Comparison of ENCODE assay signal across 12 cellular contexts in genomic region chr14:102579696-102580551, GRCh38. TPM values are rescaled to one million over a fixed set of nuclear protein-coding genes. Genes with fewer than 3 reads are reported as not detected.
DNase-seq lines count a peak whose midpoint lies in the region; ATAC-seq and TF ChIP-seq lines count a peak whose summit lies in the region.
"Had no signal": no experiment of that assay in that cellular context is flagged by ENCODE, and none has a peak within 500 bp of the region (broad histone marks: within the 10 kb centered on the region; RNA-seq: fewer than 3 reads in every experiment).

No MANE protein-coding gene starts in this region.

- H3K4me1 ChIP-seq in lower lobe of right lung (no peaks in the 10 kb centered on the region), adrenal gland (replicated peaks in 1 of 2) (no peaks in the 10 kb centered on the region)

- H3K27me3 ChIP-seq in lower lobe of right lung (ENCODE audit: low read depth) = peaks cover 4% of the 10 kb centered on the region
- H3K27me3 ChIP-seq in adrenal gland = no peaks in the 10 kb centered on the region

- H3K27me3 Mint-ChIP-seq in osteocyte (ENCODE audit: unreplicated experiment) = no peaks in the 10 kb centered on the region

- intact Hi-C loops in lower lobe of right lung (cut with DNase I) = no loop called here
- intact Hi-C loops in adrenal gland (cut with DNase I) = loop anchor here in 1 of 2 donors (5.0 kb wide), 1 partner anchor 48 kb away; no protein-coding TSS in a partner anchor

- no peak overlapping the region for H3K27ac Mint-ChIP-seq in osteocyte (ENCODE audit: unreplicated experiment)
- H3K27ac Mint-ChIP-seq: activated T-helper 1 cell treated with anti-CD3 and anti-CD28 coated beads, Interleukin-12 subunit alpha, Interleukin-12 subunit beta, Interleukin-2, Interleukin-4 antibody, amounts not matched to agents 30 ng/mL and 10 ng/mL and 1 ng/mL, durations not matched to agents 14 hours and 24 hours and 36 hours had no signal

- peaks cover 8% of the 10 kb centered on the region for H3K4me1 Mint-ChIP-seq in osteocyte (ENCODE audit: unreplicated experiment)

- H3K36me3 ChIP-seq in lower lobe of right lung = no peaks in the 10 kb centered on the region
- H3K36me3 ChIP-seq in adrenal gland (replicated peaks in 1 of 2) = no peaks in the 10 kb centered on the region

- H3K9me3 ChIP-seq in lower lobe of right lung (no peaks in the 10 kb centered on the region), adrenal gland (replicated peaks in 1 of 3) (no peaks in the 10 kb centered on the region)

- DNase-seq in AG08396 (ENCODE audit: low spot score) (peak; percentile 66), M059J (ENCODE audit: low read depth) (peak; percentile 77), choroid plexus epithelial cell (ENCODE audit: low read depth) (peak; percentile 51), lower lobe of right lung (peak; percentile 55), adrenal gland (no peak), osteocyte (ENCODE audit: extremely low spot score, unreplicated experiment) (no peak)
- DNase-seq: DMS 273 treated with DMSO at 0.1 percent for 48 hours, NCI-H226, T1000 had no signal

- H3K27ac ChIP-seq in lower lobe of right lung = no peak overlapping the region
- no peak overlapping the region for H3K27ac ChIP-seq in adrenal gland

- TF ChIP-seq CTCF in choroid plexus epithelial cell (conservative IDR thresholded peaks at IDR 0.05; ENCODE audit: low read depth, low read length) (no peak), lower lobe of right lung (IDR thresholded peaks at IDR 0.05) (no peak), adrenal gland (IDR thresholded peaks at IDR 0.05) (no peak), osteocyte (IDR thresholded peaks at IDR 0.05) (no peak)

- WGBS in adrenal gland, 4 donors = 69 to 76% (median 73%) methylated on average over 16 to 19 of the region's 19 CpGs

- no peak overlapping the region for H3K4me3 Mint-ChIP-seq in osteocyte (ENCODE audit: unreplicated experiment)
- H3K4me3 Mint-ChIP-seq: activated T-helper 1 cell treated with anti-CD3 and anti-CD28 coated beads, Interleukin-12 subunit alpha, Interleukin-12 subunit beta, Interleukin-2, Interleukin-4 antibody, amounts not matched to agents 30 ng/mL and 10 ng/mL and 1 ng/mL, durations not matched to agents 14 hours and 24 hours and 36 hours had no signal

- H3K36me3 Mint-ChIP-seq in osteocyte (ENCODE audit: unreplicated experiment) = no peaks in the 10 kb centered on the region

- ATAC-seq in lower lobe of right lung (peak; percentile 39 to 77), GM19328 (IDR thresholded peaks at IDR 0.05; ENCODE audit: unreplicated experiment) (no peak), GM18909 (IDR thresholded peaks at IDR 0.05; ENCODE audit: poor library complexity, unreplicated experiment) (no peak)

- H3K4me3 ChIP-seq in choroid plexus epithelial cell (ENCODE audit: low read depth, low read length) (no peak overlapping the region), lower lobe of right lung (no peak overlapping the region), adrenal gland (no peak overlapping the region)

- no peak for TF ChIP-seq POLR2A in adrenal gland (IDR thresholded peaks at IDR 0.05)

- H3K9me3 Mint-ChIP-seq in osteocyte (ENCODE audit: unreplicated experiment) = no peaks in the 10 kb centered on the region
- H3K9me3 Mint-ChIP-seq: activated T-helper 1 cell treated with anti-CD3 and anti-CD28 coated beads, Interleukin-12 subunit alpha, Interleukin-12 subunit beta, Interleukin-2, Interleukin-4 antibody, amounts not matched to agents 30 ng/mL and 10 ng/mL and 1 ng/mL, durations not matched to agents 14 hours and 24 hours and 36 hours had no signal

RNA-seq across cellular contexts. Expression of gene RCOR1, which starts 12.5 kb away (rescaled TPM):
- 9.6 and 15.1 TPM in 2 replicates for total RNA-seq in M059J (2014; rRNA removed; shearing (Covaris generic))
- 53.6 TPM for total RNA-seq in lower lobe of right lung
- 10 to 100 TPM in 6 of 8 donors, 1 to 10 TPM in 2; 8.0 to 17.7 (median 12.6) TPM for total RNA-seq in adrenal gland
- polyA plus RNA-seq in adrenal gland = 10 to 100 TPM in 1 of 3 donors, 1 to 10 TPM in 2; 3.8 to 11.6 (median 4.4) TPM
- 23.6 and 27.4 TPM in 2 replicates for total RNA-seq in osteocyte

Comparison
In these comparisons a context has a peak if more than half of its experiments do, and no peak if none do; other contexts are left out.
1. DNase-seq: peak in AG08396 (single experiment), M059J (single experiment), choroid plexus epithelial cell (single experiment) and lower lobe of right lung (single experiment); none in adrenal gland (0 of 7) and osteocyte (single experiment).
2. ATAC-seq: peak in lower lobe of right lung (2 of 2); none in GM19328 (single experiment) and GM18909 (single experiment).